Comparison of ENCODE assay signal across 8 cellular contexts in the genomic region with DNA sequence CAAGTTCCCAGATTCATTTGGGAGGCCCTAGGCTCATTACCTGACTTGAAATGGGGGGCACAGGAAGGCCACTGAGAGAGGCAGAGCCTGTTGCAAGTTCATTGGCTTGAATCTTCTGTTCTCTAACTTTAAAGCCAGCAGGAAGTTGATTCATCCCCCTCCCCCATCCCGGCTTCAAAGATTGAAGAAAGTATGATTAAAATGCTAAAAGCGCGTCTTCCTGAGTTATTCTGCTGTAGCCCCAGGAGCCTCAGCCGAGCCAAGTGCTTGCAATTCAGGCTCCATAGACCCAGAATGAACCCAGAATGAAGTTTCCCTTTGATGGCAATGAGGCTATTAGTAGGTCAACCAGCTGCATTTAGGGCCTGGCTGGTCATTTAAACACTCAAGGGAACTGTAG. TPM values are rescaled to one million over a fixed set of nuclear protein-coding genes. Genes with fewer than 3 reads are reported as not detected.
DNase-seq lines count a peak whose midpoint lies in the region; ATAC-seq and TF ChIP-seq lines count a peak whose summit lies in the region.

No MANE protein-coding gene starts in this region.

- ATAC-seq in esophagus mucosa (no peak), HG03025 (IDR thresholded peaks at IDR 0.05; ENCODE audit: low FRiP score, unreplicated experiment) (no peak), GM21619 (IDR thresholded peaks at IDR 0.05; ENCODE audit: unreplicated experiment) (no peak)

- H3K27me3 Mint-ChIP-seq in Calu3 (ENCODE audit: unreplicated experiment) = no peaks in the 10 kb centered on the region
- no peaks in the 10 kb centered on the region for H3K27me3 Mint-ChIP-seq in nephron (ENCODE audit: low read depth)

- no peaks in the 10 kb centered on the region for H3K9me3 Mint-ChIP-seq in Calu3 (ENCODE audit: low read depth, unreplicated experiment)
- no peaks in the 10 kb centered on the region for H3K9me3 Mint-ChIP-seq in nephron

- peak; percentile 21 for DNase-seq in Calu3
- DNase-seq in T follicular helper cell (ENCODE audit: low read depth) = peak; percentile 36
- no peak for DNase-seq in NCI-H2107 treated with DMSO at 0.1 percent for 48 hours (lab: John Stamatoyannopoulos, UW; ENCODE audit: unreplicated experiment)

- H3K36me3 Mint-ChIP-seq in Calu3 (ENCODE audit: insufficient read depth, unreplicated experiment) (no peaks in the 10 kb centered on the region), nephron (ENCODE audit: low read depth) (no peaks in the 10 kb centered on the region)

- H3K4me1 Mint-ChIP-seq in Calu3 (ENCODE audit: low read depth, unreplicated experiment) = peaks cover 24% of the 10 kb centered on the region
- H3K4me1 Mint-ChIP-seq in nephron = peaks cover 27% of the 10 kb centered on the region

- TF ChIP-seq CTCF in Calu3 (IDR thresholded peaks at IDR 0.05; ENCODE audit: unreplicated experiment) (no peak), nephron (IDR thresholded peaks at IDR 0.05; ENCODE audit: unreplicated experiment in 3 of 3) (no peak)

- no TSS peak for BruUV-seq in Calu3 (replicated peaks; lab: Mats Ljungman, UMichigan)

- peak overlapping the region; percentile 28 for H3K4me3 Mint-ChIP-seq in Calu3 (ENCODE audit: low read depth, unreplicated experiment)
- H3K4me3 Mint-ChIP-seq in nephron = no peak overlapping the region

- intact Hi-C loops in Calu3 (cut with micrococcal nuclease; ENCODE audit: unreplicated experiment) = no loop called here

- CTCF ChIA-PET in Calu3 (lab: Charles Lee) = interaction anchor here (0.6 kb wide), 1 partner anchor 547 kb away, joined by 3 read pairs; no protein-coding TSS in a partner anchor

- H3K27ac Mint-ChIP-seq in Calu3 (ENCODE audit: unreplicated experiment) (peak overlapping the region; percentile 47), nephron (peak overlapping the region; percentile 48 to 62 (median 60))

- peak overlapping the region; percentile 20 for H3K27ac ChIP-seq in cingulate gyrus (ENCODE audit: low read depth, low read length)

RNA-seq across cellular contexts. Expression of a gene that starts 14.7 kb away (rescaled TPM):
- total RNA-seq in Calu3 (2022) (8.3 and 9.5 TPM in 2 replicates), esophagus mucosa (0.96 TPM)

RNA-seq across cellular contexts. Expression of a gene that starts 43.0 kb away (rescaled TPM):
- total RNA-seq in Calu3 (2022) (7.0 and 7.1 TPM in 2 replicates), esophagus mucosa (3.6 TPM)
